In genomic region chr1:9367806-9368205, GRCh38 we compare ENCODE assay signal across 17 cellular contexts.
A peak's percentile ranks its signal among the peaks of the same experiment; 100 is the strongest.
DNase-seq lines count a peak whose midpoint lies in the region; ATAC-seq and TF ChIP-seq lines count a peak whose summit lies in the region.
"Had no signal": no experiment of that assay in that cellular context is flagged by ENCODE, and none has a peak within 500 bp of the region (broad histone marks: within the 10 kb centered on the region; RNA-seq: fewer than 3 reads in every experiment).

No MANE protein-coding gene starts in this region.

- peaks cover 7% of the 10 kb centered on the region; the same call in 1 of the 2 replicates for H4K20me1 ChIP-seq in BLaER1
- H4K20me1 ChIP-seq in BLaER1 treated with 17β-estradiol and CSF1 and Interleukin-3, amounts not matched to agents 10 nM and 100 nM, result peaks cover 0 to 67% (median 37%) of the 10 kb centered on the region in 11 experiments; a peak in 15 of 22 replicates

- H3K27ac ChIP-seq in BLaER1 (no peak overlapping the region), ascending aorta (peak overlapping the region; percentile 33 to 96)
- no peak overlapping the region for H3K27ac ChIP-seq in BLaER1 treated with 17β-estradiol and CSF1 and Interleukin-3, amounts not matched to agents 10 nM and 100 nM

- intact Hi-C loops in ascending aorta (cut with DNase I), result no loop called here

- H3K36me3 ChIP-seq in BLaER1 (no peaks in the 10 kb centered on the region), ascending aorta (peaks cover 23 to 30% of the 10 kb centered on the region in 2 donors)
- H3K36me3 ChIP-seq in BLaER1 treated with 17β-estradiol and CSF1 and Interleukin-3, amounts not matched to agents 10 nM and 100 nM, result peaks cover 0 to 20% (median 0%) of the 10 kb centered on the region in 11 experiments; a peak in 7 of 22 replicates
- H3K36me3 ChIP-seq: BE2C had no signal

- H3K9me3 ChIP-seq in BLaER1 (no peaks in the 10 kb centered on the region), ascending aorta (no peaks in the 10 kb centered on the region)
- H3K9me3 ChIP-seq in BLaER1 treated with 17β-estradiol and CSF1 and Interleukin-3, amounts not matched to agents 10 nM and 100 nM (replicated peaks in 1 of 11), result no peaks in the 10 kb centered on the region
- H3K9me3 ChIP-seq: BE2C had no signal

- H3K27me3 Mint-ChIP-seq in mesothelial cell of epicardium (ENCODE audit: low read depth), result no peaks in the 10 kb centered on the region

- H3K9me3 Mint-ChIP-seq in mesothelial cell of epicardium, result no peaks in the 10 kb centered on the region
- H3K9me3 Mint-ChIP-seq: CD14-positive monocyte; CD8-positive, alpha-beta T cell had no signal

- peak overlapping the region; percentile 66 for H3K4me2 ChIP-seq in BLaER1
- H3K4me2 ChIP-seq in BLaER1 treated with 17β-estradiol and CSF1 and Interleukin-3, amounts not matched to agents 10 nM and 100 nM, result peak overlapping the region in 9 of 11 experiments; percentile 17 to 83 (median 68); a peak in 15 of 22 replicates

- peaks cover 44% of the 10 kb centered on the region for H3K4me1 Mint-ChIP-seq in mesothelial cell of epicardium

- H3K4me3 ChIP-seq in BLaER1, result no peak overlapping the region
- no peak overlapping the region for H3K4me3 ChIP-seq in BLaER1 treated with 17β-estradiol and CSF1 and Interleukin-3, amounts not matched to agents 10 nM and 100 nM
- no peak overlapping the region for H3K4me3 ChIP-seq in ascending aorta
- H3K4me3 ChIP-seq: GM12878 had no signal

- H3K4me3 Mint-ChIP-seq in mesothelial cell of epicardium, result no peak overlapping the region
- H3K4me3 Mint-ChIP-seq: CD14-positive monocyte; CD8-positive, alpha-beta T cell had no signal

- TF ChIP-seq CTCF in ascending aorta (IDR thresholded peaks at IDR 0.05) (no peak), mesothelial cell of epicardium (IDR thresholded peaks at IDR 0.05; ENCODE audit: unreplicated experiment) (no peak)

- DNase-seq in ascending aorta (ENCODE audit: low spot score in 2 of 2) (no peak), mesothelial cell of epicardium (ENCODE audit: low spot score in 2 of 2, unreplicated experiment in 2 of 2) (no peak), SHP77 (lab: John Stamatoyannopoulos, UW) (no peak), NCI-H2081 (lab: John Stamatoyannopoulos, UW) (no peak)
- DNase-seq: ACHN; BE2C; Calu3; CD8-positive, alpha-beta T cell; DMS79 treated with DMSO at 0.1 percent for 48 hours; GF-D8; GOT3; H7 had no signal

- peaks cover 5% of the 10 kb centered on the region for H3K36me3 Mint-ChIP-seq in mesothelial cell of epicardium
- H3K36me3 Mint-ChIP-seq: CD14-positive monocyte; CD8-positive, alpha-beta T cell had no signal

- peak overlapping the region; percentile 34 for H3K27ac Mint-ChIP-seq in mesothelial cell of epicardium
- H3K27ac Mint-ChIP-seq: CD14-positive monocyte; CD8-positive, alpha-beta T cell had no signal

- H3K9ac ChIP-seq in BLaER1, result no peak overlapping the region
- H3K9ac ChIP-seq in BLaER1 treated with 17β-estradiol and CSF1 and Interleukin-3, amounts not matched to agents 10 nM and 100 nM, result no peak overlapping the region

- ATAC-seq in HG02588 (IDR thresholded peaks at IDR 0.05; ENCODE audit: unreplicated experiment), result no peak
- ATAC-seq: GM12878 had no signal

- no peaks in the 10 kb centered on the region for H3K27me3 ChIP-seq in BLaER1
- no peaks in the 10 kb centered on the region for H3K27me3 ChIP-seq in BLaER1 treated with 17β-estradiol and CSF1 and Interleukin-3, amounts not matched to agents 10 nM and 100 nM
- no peaks in the 10 kb centered on the region for H3K27me3 ChIP-seq in ascending aorta
- H3K27me3 ChIP-seq: BE2C had no signal

- H3K4me1 ChIP-seq in BLaER1 (peaks cover 91% of the 10 kb centered on the region), ascending aorta (peaks cover 22 to 44% of the 10 kb centered on the region in 2 donors)
- H3K4me1 ChIP-seq in BLaER1 treated with 17β-estradiol and CSF1 and Interleukin-3, amounts not matched to agents 10 nM and 100 nM, result peaks cover 26 to 89% (median 74%) of the 10 kb centered on the region in 10 experiments
- H3K4me1 ChIP-seq: BE2C had no signal

Comparison
In these comparisons a context has a peak if more than half of its experiments do, and no peak if none do; other contexts are left out.
1. H3K27ac ChIP-seq: peak in ascending aorta (2 of 2); none in BLaER1 (single experiment) and BLaER1 treated with 17β-estradiol and CSF1 and Interleukin-3, amounts not matched to agents 10 nM and 100 nM (0 of 11).